Comparison of ENCODE assay signal across 8 cellular contexts in genomic region chr1:235917267-235917811, GRCh38. TPM values are rescaled to one million over a fixed set of nuclear protein-coding genes. Genes with fewer than 3 reads are reported as not detected.
DNase-seq lines count a peak whose midpoint lies in the region; ATAC-seq, FAIRE-seq and TF ChIP-seq lines count a peak whose summit lies in the region.

No MANE protein-coding gene starts in this region.

- H3K36me3 ChIP-seq in esophagus (ENCODE audit: control insufficient read depth in 2 of 2, insufficient read depth in 2 of 2, low read length in 1 of 2): no peaks in the 10 kb centered on the region

- H3K36me3 Mint-ChIP-seq in nephron progenitor cell (ENCODE audit: low read depth): no peaks in the 10 kb centered on the region

- FAIRE-seq in GM12891 (lab: Jason Lieb, UNC): peak; percentile 63

- peak; percentile 37 for DNase-seq in GM12891 (ENCODE audit: insufficient read length, low spot score)
- DNase-seq in NCI-H460 (ENCODE audit: extremely low read depth, low read depth): peak; percentile 60
- DNase-seq in activated CD8-positive, alpha-beta memory T cell treated with anti-CD3 and anti-CD28 coated beads, Interleukin-2, amount 50 U/mL, for 1 hour (ENCODE audit: extremely low read depth): peak; percentile 17
- no peak for DNase-seq in nephron progenitor cell
- DNase-seq in substantia nigra (lab: John Stamatoyannopoulos, UW): peak in 26 of 49 donors; percentile 7 to 78 (median 34)
- no peak for DNase-seq in effector CD8-positive, alpha-beta T cell (lab: John Stamatoyannopoulos, UW)

- H3K27me3 ChIP-seq in esophagus (ENCODE audit: control insufficient read depth in 1 of 2, insufficient read depth in 2 of 2, low read length in 2 of 2): no peaks in the 10 kb centered on the region

- H3K4me3 ChIP-seq in esophagus (ENCODE audit: low read depth in 1 of 2, low read length in 2 of 2): no peak overlapping the region

- ATAC-seq in HG02885 (IDR thresholded peaks at IDR 0.05; ENCODE audit: poor library complexity, unreplicated experiment): peak; percentile 88

- H3K4me1 ChIP-seq in esophagus (ENCODE audit: control insufficient read depth in 2 of 2, insufficient read depth in 2 of 2, low read length in 1 of 2): peaks cover 4 to 14% of the 10 kb centered on the region in 2 donors

- H3K9me3 Mint-ChIP-seq in nephron progenitor cell: no peaks in the 10 kb centered on the region

- H3K27me3 Mint-ChIP-seq in nephron progenitor cell (ENCODE audit: low read depth, poor library complexity): peaks cover 18% of the 10 kb centered on the region

- peaks cover 51% of the 10 kb centered on the region for H3K4me1 Mint-ChIP-seq in nephron progenitor cell

- TF ChIP-seq POLR2A in GM12891 (IDR thresholded peaks at IDR 0.05; ENCODE audit: low read depth, low read length): no peak

- 11 to 21% methylated on average over 8 of the region's 8 CpGs for WGBS in esophagus, 2 donors

- TF ChIP-seq CTCF in nephron progenitor cell (IDR thresholded peaks at IDR 0.05): no peak

- no peaks in the 10 kb centered on the region for H3K9me3 ChIP-seq in esophagus (ENCODE audit: control insufficient read depth in 2 of 2, insufficient read depth in 1 of 2, low read depth in 1 of 2, low read length in 1 of 2)

- H3K27ac ChIP-seq in esophagus (ENCODE audit: low read depth in 2 of 2, low read length in 1 of 2): peak overlapping the region; percentile 79 to 83
- peak overlapping the region; percentile 16 for H3K27ac ChIP-seq in substantia nigra (ENCODE audit: low read depth, low read length, poor library complexity, severe bottlenecking)

- H3K27ac Mint-ChIP-seq in nephron progenitor cell: peak overlapping the region; percentile 63

- peak overlapping the region; percentile 32 for H3K4me3 Mint-ChIP-seq in nephron progenitor cell

TF ChIP-seq in GM12891, 5 proteins besides CTCF, POLR2A, EP300 and RAD21:
- TF ChIP-seq POU2F2 (IDR thresholded peaks at IDR 0.05; ENCODE audit: low read depth, low read length): no peak
- TF ChIP-seq SPI1 (IDR thresholded peaks at IDR 0.05; ENCODE audit: low read depth, low read length): no peak
- TF ChIP-seq TAF1 (IDR thresholded peaks at IDR 0.05; ENCODE audit: low read depth, low read length): no peak
- no peak for TF ChIP-seq PAX5 (IDR thresholded peaks at IDR 0.05; ENCODE audit: insufficient read depth, low read length, severe bottlenecking)
- TF ChIP-seq POLR2AphosphoS5 (IDR thresholded peaks at IDR 0.05; ENCODE audit: low read depth, low read length): no peak

RNA-seq across cellular contexts. Expression of gene LYST, which starts 50.6 kb away (rescaled TPM):
- polyA plus RNA-seq in GM12891 (2012; ENCODE audit: low read depth, missing spikeins): 4.1 TPM
- 4.2 and 8.7 TPM in 2 replicates for total RNA-seq in NCI-H460 (2014; rRNA removed; shearing (Covaris generic))
- 2.1 and 2.5 TPM in 2 replicates for polyA plus RNA-seq in NCI-H460 (2014; cell fraction: nucleus; rRNA removed)
- 1 to 10 TPM; 4.3 to 4.8 TPM for polyA plus RNA-seq in esophagus

Comparison
In these comparisons a context has a peak if more than half of its experiments do, and no peak if none do; other contexts are left out.
1. DNase-seq: peak in GM12891 (single experiment), NCI-H460 (single experiment), activated CD8-positive, alpha-beta memory T cell treated with anti-CD3 and anti-CD28 coated beads, Interleukin-2, amount 50 U/mL, for 1 hour (single experiment) and substantia nigra (26 of 49); none in nephron progenitor cell (single experiment) and effector CD8-positive, alpha-beta T cell (single experiment).